Comparison of ENCODE assay signal across 14 cellular contexts in genomic region chr19:18120127-18120526, GRCh38. TPM values are rescaled to one million over a fixed set of nuclear protein-coding genes. Genes with fewer than 3 reads are reported as not detected.
DNase-seq lines count a peak whose midpoint lies in the region; ATAC-seq and TF ChIP-seq lines count a peak whose summit lies in the region.
"Had no signal": no experiment of that assay in that cellular context is flagged by ENCODE, and none has a peak within 500 bp of the region (broad histone marks: within the 10 kb centered on the region; RNA-seq: fewer than 3 reads in every experiment).

No MANE protein-coding gene starts in this region.

- ATAC-seq in activated CD8-positive, alpha-beta T cell treated with anti-CD3 and anti-CD28 coated beads, Interleukin-2, amount 10 ng/mL, durations not matched to agents 7 days and 5 days, result no peak
- no peak for ATAC-seq in HG03139 (IDR thresholded peaks at IDR 0.05; ENCODE audit: unreplicated experiment)
- ATAC-seq: HepG2, SK-N-SH treated with all-trans-retinoic acid at 6 μM for 48 hours, WTC11 had no signal

- intact Hi-C loops in activated naive CD4-positive, alpha-beta T cell treated with anti-CD3 and anti-CD28 coated beads for 36 hours (cut with micrococcal nuclease), result no loop called here
- intact Hi-C loops in breast epithelium (cut with DNase I; ENCODE audit: low total_unique reads), result no loop called here

- peak overlapping the region; percentile 82 for H3K27ac Mint-ChIP-seq in activated naive CD4-positive, alpha-beta T cell treated with anti-CD3 and anti-CD28 coated beads for 36 hours
- peak overlapping the region; percentile 89 for H3K27ac Mint-ChIP-seq in activated CD8-positive, alpha-beta T cell treated with anti-CD3 and anti-CD28 coated beads, Interleukin-2, amount 10 ng/mL, durations not matched to agents 7 days and 5 days
- H3K27ac Mint-ChIP-seq in mesothelial cell of epicardium, result no peak overlapping the region
- H3K27ac Mint-ChIP-seq: WTC11 had no signal

- H3K4me3 ChIP-seq in breast epithelium, result no peak overlapping the region
- H3K4me3 ChIP-seq: pancreas had no signal

- H3K27me3 ChIP-seq in breast epithelium, result no peaks in the 10 kb centered on the region
- H3K27me3 ChIP-seq: pancreas had no signal

- peaks cover 31% of the 10 kb centered on the region for H3K4me1 Mint-ChIP-seq in activated naive CD4-positive, alpha-beta T cell treated with anti-CD3 and anti-CD28 coated beads for 36 hours (ENCODE audit: low read depth)
- H3K4me1 Mint-ChIP-seq in activated CD8-positive, alpha-beta T cell treated with anti-CD3 and anti-CD28 coated beads, Interleukin-2, amount 10 ng/mL, durations not matched to agents 7 days and 5 days (ENCODE audit: low read depth), result peaks cover 48% of the 10 kb centered on the region
- H3K4me1 Mint-ChIP-seq in mesothelial cell of epicardium, result peaks cover 19% of the 10 kb centered on the region

- H3K36me3 Mint-ChIP-seq in activated naive CD4-positive, alpha-beta T cell treated with anti-CD3 and anti-CD28 coated beads for 36 hours (ENCODE audit: low read depth), result peaks cover 6% of the 10 kb centered on the region
- peaks cover 27% of the 10 kb centered on the region for H3K36me3 Mint-ChIP-seq in activated CD8-positive, alpha-beta T cell treated with anti-CD3 and anti-CD28 coated beads, Interleukin-2, amount 10 ng/mL, durations not matched to agents 7 days and 5 days (ENCODE audit: low read depth)
- peaks cover 10% of the 10 kb centered on the region for H3K36me3 Mint-ChIP-seq in mesothelial cell of epicardium

- no peaks in the 10 kb centered on the region for H3K9me3 Mint-ChIP-seq in activated naive CD4-positive, alpha-beta T cell treated with anti-CD3 and anti-CD28 coated beads for 36 hours
- H3K9me3 Mint-ChIP-seq in activated CD8-positive, alpha-beta T cell treated with anti-CD3 and anti-CD28 coated beads, Interleukin-2, amount 10 ng/mL, durations not matched to agents 7 days and 5 days (ENCODE audit: insufficient read depth), result no peaks in the 10 kb centered on the region
- no peaks in the 10 kb centered on the region for H3K9me3 Mint-ChIP-seq in mesothelial cell of epicardium
- H3K9me3 Mint-ChIP-seq: WTC11 had no signal

- H3K36me3 ChIP-seq in breast epithelium, result no peaks in the 10 kb centered on the region

- H3K4me3 Mint-ChIP-seq in activated naive CD4-positive, alpha-beta T cell treated with anti-CD3 and anti-CD28 coated beads for 36 hours, result peak overlapping the region; percentile 73
- H3K4me3 Mint-ChIP-seq in activated CD8-positive, alpha-beta T cell treated with anti-CD3 and anti-CD28 coated beads, Interleukin-2, amount 10 ng/mL, durations not matched to agents 7 days and 5 days, result peak overlapping the region; percentile 82
- H3K4me3 Mint-ChIP-seq in mesothelial cell of epicardium, result peak overlapping the region; percentile 30

- peaks cover 0 to 8% of the 10 kb centered on the region in 2 donors for H3K4me1 ChIP-seq in breast epithelium

- DNase-seq in activated naive CD4-positive, alpha-beta T cell treated with anti-CD3 and anti-CD28 coated beads for 36 hours, result no peak
- DNase-seq in activated naive CD4-positive, alpha-beta T cell treated with Interleukin-2 at 50 U/mL for 16 hours, result no peak
- no peak for DNase-seq in activated CD8-positive, alpha-beta T cell treated with anti-CD3 and anti-CD28 coated beads, Interleukin-2, amount 10 ng/mL, durations not matched to agents 7 days and 5 days
- no peak for DNase-seq in mesothelial cell of epicardium (ENCODE audit: low spot score in 2 of 2, unreplicated experiment in 2 of 2)
- DNase-seq in NCI-H510A (lab: John Stamatoyannopoulos, UW), result no peak
- no peak for DNase-seq in breast epithelium (ENCODE audit: low spot score in 2 of 2)
- DNase-seq: foreskin melanocyte, NCI-H1092 treated with DMSO at 0.1 percent for 48 hours, pancreas had no signal

- CTCF ChIA-PET in activated naive CD4-positive, alpha-beta T cell treated with anti-CD3 and anti-CD28 coated beads for 36 hours (lab: Charles Lee), result interaction anchor here (1.1 to 2.1 kb wide), 2 partner anchors 48 to 160 kb away, joined by 3 to 6 read pairs; no protein-coding TSS in a partner anchor
- CTCF ChIA-PET in activated CD8-positive, alpha-beta T cell treated with anti-CD3 and anti-CD28 coated beads, Interleukin-2, amount 10 ng/mL, durations not matched to agents 7 days and 5 days (lab: Charles Lee), result interaction anchor here (1.2 to 2.3 kb wide), 5 partner anchors 16 to 159 kb away, joined by 3 to 13 read pairs (median 6); partner anchors contain the start of gene PIK3R2

- no peaks in the 10 kb centered on the region for H3K27me3 Mint-ChIP-seq in activated naive CD4-positive, alpha-beta T cell treated with anti-CD3 and anti-CD28 coated beads for 36 hours (ENCODE audit: low read depth)
- no peaks in the 10 kb centered on the region for H3K27me3 Mint-ChIP-seq in activated CD8-positive, alpha-beta T cell treated with anti-CD3 and anti-CD28 coated beads, Interleukin-2, amount 10 ng/mL, durations not matched to agents 7 days and 5 days (ENCODE audit: low read depth)
- H3K27me3 Mint-ChIP-seq in mesothelial cell of epicardium (ENCODE audit: low read depth), result no peaks in the 10 kb centered on the region

- TF ChIP-seq POLR2A in breast epithelium (IDR thresholded peaks at IDR 0.05), result no peak

- no peaks in the 10 kb centered on the region for H3K9me3 ChIP-seq in breast epithelium
- H3K9me3 ChIP-seq: pancreas had no signal

- H3K27ac ChIP-seq in temporal lobe (ENCODE audit: low read depth, low read length), result peak overlapping the region; percentile 76
- peak overlapping the region in 1 of 2 donors; percentile 59 for H3K27ac ChIP-seq in breast epithelium
- H3K27ac ChIP-seq: pancreas had no signal

- TF ChIP-seq CTCF in mesothelial cell of epicardium (IDR thresholded peaks at IDR 0.05; ENCODE audit: unreplicated experiment) (no peak), breast epithelium (IDR thresholded peaks at IDR 0.05) (no peak)

- POLR2A ChIA-PET in activated CD8-positive, alpha-beta T cell treated with anti-CD3 and anti-CD28 coated beads, Interleukin-2, amount 10 ng/mL, durations not matched to agents 7 days and 5 days (lab: Charles Lee), result interaction anchor here (0.6 to 3.3 kb wide), 5 partner anchors 20 to 33 kb away, joined by 3 to 14 read pairs (median 4); partner anchors contain the start of genes IL12RB1 and PIK3R2

RNA-seq across cellular contexts. Expression of gene MAST3, which starts 22.5 kb away (rescaled TPM):
- total RNA-seq in activated naive CD4-positive, alpha-beta T cell treated with anti-CD3 and anti-CD28 coated beads for 36 hours, result 10 to 100 TPM; 12.8 to 13.5 TPM
- 10 to 100 TPM; 22.9 to 25.1 TPM for total RNA-seq in activated CD8-positive, alpha-beta T cell treated with anti-CD3 and anti-CD28 coated beads, Interleukin-2, amount 10 ng/mL, durations not matched to agents 7 days and 5 days
- total RNA-seq in mesothelial cell of epicardium, result 15.0 to 17.0 TPM (median 16.0 TPM) in 3 replicates
- 7.6 TPM for total RNA-seq in temporal lobe
- total RNA-seq in breast epithelium, result 1 to 10 TPM; 5.6 to 8.5 (median 6.2) TPM

RNA-seq across cellular contexts. Expression of gene PIK3R2, which starts 32.8 kb away (rescaled TPM):
- total RNA-seq in activated naive CD4-positive, alpha-beta T cell treated with anti-CD3 and anti-CD28 coated beads for 36 hours, result 10 to 100 TPM; 16.1 to 16.3 TPM
- 1 to 10 TPM; 7.8 to 9.2 TPM for total RNA-seq in activated CD8-positive, alpha-beta T cell treated with anti-CD3 and anti-CD28 coated beads, Interleukin-2, amount 10 ng/mL, durations not matched to agents 7 days and 5 days
- total RNA-seq in mesothelial cell of epicardium, result 90.4 to 95.5 TPM (median 94.7 TPM) in 3 replicates
- 62.7 TPM for total RNA-seq in temporal lobe
- 10 to 100 TPM in 1 of 3 donors, 1 to 10 TPM in 2; 8.6 to 12.1 (median 8.8) TPM for total RNA-seq in breast epithelium

RNA-seq across cellular contexts. Expression of gene IL12RB1, which starts 33.4 kb away (rescaled TPM):
- total RNA-seq in activated naive CD4-positive, alpha-beta T cell treated with anti-CD3 and anti-CD28 coated beads for 36 hours, result 10 to 100 TPM; 10.1 to 14.4 TPM
- 10 to 100 TPM; 75.2 to 78.6 TPM for total RNA-seq in activated CD8-positive, alpha-beta T cell treated with anti-CD3 and anti-CD28 coated beads, Interleukin-2, amount 10 ng/mL, durations not matched to agents 7 days and 5 days
- total RNA-seq in mesothelial cell of epicardium, result not detected in 3 replicates
- total RNA-seq in temporal lobe, result not detected
- 1 to 10 TPM in 2 of 3 donors, under 1 TPM in 1; 0.98 to 2.1 (median 1.6) TPM for total RNA-seq in breast epithelium
- total RNA-seq: WTC11 had no signal

RNA-seq across cellular contexts. Expression of gene IFI30, which starts 53.5 kb away (rescaled TPM):
- total RNA-seq in activated naive CD4-positive, alpha-beta T cell treated with anti-CD3 and anti-CD28 coated beads for 36 hours, result 10 to 100 TPM; 19.0 to 20.8 TPM
- 10 to 100 TPM; 67.4 to 72.3 TPM for total RNA-seq in activated CD8-positive, alpha-beta T cell treated with anti-CD3 and anti-CD28 coated beads, Interleukin-2, amount 10 ng/mL, durations not matched to agents 7 days and 5 days
- 0.32 to 2.0 TPM (median 0.36 TPM) in 3 replicates for total RNA-seq in mesothelial cell of epicardium
- total RNA-seq in temporal lobe, result under 0.01 TPM
- total RNA-seq in breast epithelium, result 100 to 1,000 TPM in 1 of 3 donors, 10 to 100 TPM in 2; 50.1 to 103 (median 91.6) TPM

Comparison
In these comparisons a context has a peak if more than half of its experiments do, and no peak if none do; other contexts are left out.
1. H3K4me3 Mint-ChIP-seq: peak in every context shown above with its lines; median percentile 82 in activated CD8-positive, alpha-beta T cell treated with anti-CD3 and anti-CD28 coated beads, Interleukin-2, amount 10 ng/mL, durations not matched to agents 7 days and 5 days; 73 in activated naive CD4-positive, alpha-beta T cell treated with anti-CD3 and anti-CD28 coated beads for 36 hours; 30 in mesothelial cell of epicardium.
2. RNA of gene IL12RB1, which starts 33.4 kb away (total RNA-seq): 75.2 to 78.6 TPM in activated CD8-positive, alpha-beta T cell treated with anti-CD3 and anti-CD28 coated beads, Interleukin-2, amount 10 ng/mL, durations not matched to agents 7 days and 5 days; 10.1 to 14.4 TPM in activated naive CD4-positive, alpha-beta T cell treated with anti-CD3 and anti-CD28 coated beads for 36 hours, 0.98 to 2.1 TPM in breast epithelium, not detected in mesothelial cell of epicardium and not detected in temporal lobe (single experiment); every median in the first group is over 4 times any median in the second.